In genomic region chr2:47025969-47026610, GRCh38 we compare ENCODE assay signal across 1 cellular context.
TF ChIP-seq lines count a peak whose summit lies in the region.

No MANE protein-coding gene starts in this region.

TF ChIP-seq in WTC11, 78 proteins besides CTCF, POLR2A, EP300 and RAD21 (continued from another document):
- TF ChIP-seq ZNF263 (CRISPR knock-in tag; IDR thresholded peaks at IDR 0.05; ENCODE audit: low read depth) = no peak
- no peak for TF ChIP-seq ESRRA (CRISPR knock-in tag; IDR thresholded peaks at IDR 0.05; ENCODE audit: borderline replicate concordance)
- TF ChIP-seq EMX1 (CRISPR knock-in tag; IDR thresholded peaks at IDR 0.05) = no peak
- TF ChIP-seq, protein P1, sequence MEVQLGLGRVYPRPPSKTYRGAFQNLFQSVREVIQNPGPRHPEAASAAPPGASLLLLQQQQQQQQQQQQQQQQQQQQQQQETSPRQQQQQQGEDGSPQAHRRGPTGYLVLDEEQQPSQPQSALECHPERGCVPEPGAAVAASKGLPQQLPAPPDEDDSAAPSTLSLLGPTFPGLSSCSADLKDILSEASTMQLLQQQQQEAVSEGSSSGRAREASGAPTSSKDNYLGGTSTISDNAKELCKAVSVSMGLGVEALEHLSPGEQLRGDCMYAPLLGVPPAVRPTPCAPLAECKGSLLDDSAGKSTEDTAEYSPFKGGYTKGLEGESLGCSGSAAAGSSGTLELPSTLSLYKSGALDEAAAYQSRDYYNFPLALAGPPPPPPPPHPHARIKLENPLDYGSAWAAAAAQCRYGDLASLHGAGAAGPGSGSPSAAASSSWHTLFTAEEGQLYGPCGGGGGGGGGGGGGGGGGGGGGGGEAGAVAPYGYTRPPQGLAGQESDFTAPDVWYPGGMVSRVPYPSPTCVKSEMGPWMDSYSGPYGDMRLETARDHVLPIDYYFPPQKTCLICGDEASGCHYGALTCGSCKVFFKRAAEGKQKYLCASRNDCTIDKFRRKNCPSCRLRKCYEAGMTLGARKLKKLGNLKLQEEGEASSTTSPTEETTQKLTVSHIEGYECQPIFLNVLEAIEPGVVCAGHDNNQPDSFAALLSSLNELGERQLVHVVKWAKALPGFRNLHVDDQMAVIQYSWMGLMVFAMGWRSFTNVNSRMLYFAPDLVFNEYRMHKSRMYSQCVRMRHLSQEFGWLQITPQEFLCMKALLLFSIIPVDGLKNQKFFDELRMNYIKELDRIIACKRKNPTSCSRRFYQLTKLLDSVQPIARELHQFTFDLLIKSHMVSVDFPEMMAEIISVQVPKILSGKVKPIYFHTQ (CRISPR knock-in tag; IDR thresholded peaks at IDR 0.05) = no peak
- no peak for TF ChIP-seq ZNF121 (CRISPR knock-in tag; IDR thresholded peaks at IDR 0.05)
- TF ChIP-seq ETV6 (CRISPR knock-in tag; IDR thresholded peaks at IDR 0.05) = no peak
- TF ChIP-seq, protein P2, sequence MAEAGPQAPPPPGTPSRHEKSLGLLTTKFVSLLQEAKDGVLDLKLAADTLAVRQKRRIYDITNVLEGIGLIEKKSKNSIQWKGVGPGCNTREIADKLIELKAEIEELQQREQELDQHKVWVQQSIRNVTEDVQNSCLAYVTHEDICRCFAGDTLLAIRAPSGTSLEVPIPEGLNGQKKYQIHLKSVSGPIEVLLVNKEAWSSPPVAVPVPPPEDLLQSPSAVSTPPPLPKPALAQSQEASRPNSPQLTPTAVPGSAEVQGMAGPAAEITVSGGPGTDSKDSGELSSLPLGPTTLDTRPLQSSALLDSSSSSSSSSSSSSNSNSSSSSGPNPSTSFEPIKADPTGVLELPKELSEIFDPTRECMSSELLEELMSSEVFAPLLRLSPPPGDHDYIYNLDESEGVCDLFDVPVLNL (CRISPR knock-in tag; IDR thresholded peaks at IDR 0.05; ENCODE audit: borderline replicate concordance, low read depth) = no peak
- TF ChIP-seq ZNF423 (CRISPR knock-in tag; IDR thresholded peaks at IDR 0.05) = no peak
